8 cellular contexts compared by ENCODE assay signal in the genomic region with DNA sequence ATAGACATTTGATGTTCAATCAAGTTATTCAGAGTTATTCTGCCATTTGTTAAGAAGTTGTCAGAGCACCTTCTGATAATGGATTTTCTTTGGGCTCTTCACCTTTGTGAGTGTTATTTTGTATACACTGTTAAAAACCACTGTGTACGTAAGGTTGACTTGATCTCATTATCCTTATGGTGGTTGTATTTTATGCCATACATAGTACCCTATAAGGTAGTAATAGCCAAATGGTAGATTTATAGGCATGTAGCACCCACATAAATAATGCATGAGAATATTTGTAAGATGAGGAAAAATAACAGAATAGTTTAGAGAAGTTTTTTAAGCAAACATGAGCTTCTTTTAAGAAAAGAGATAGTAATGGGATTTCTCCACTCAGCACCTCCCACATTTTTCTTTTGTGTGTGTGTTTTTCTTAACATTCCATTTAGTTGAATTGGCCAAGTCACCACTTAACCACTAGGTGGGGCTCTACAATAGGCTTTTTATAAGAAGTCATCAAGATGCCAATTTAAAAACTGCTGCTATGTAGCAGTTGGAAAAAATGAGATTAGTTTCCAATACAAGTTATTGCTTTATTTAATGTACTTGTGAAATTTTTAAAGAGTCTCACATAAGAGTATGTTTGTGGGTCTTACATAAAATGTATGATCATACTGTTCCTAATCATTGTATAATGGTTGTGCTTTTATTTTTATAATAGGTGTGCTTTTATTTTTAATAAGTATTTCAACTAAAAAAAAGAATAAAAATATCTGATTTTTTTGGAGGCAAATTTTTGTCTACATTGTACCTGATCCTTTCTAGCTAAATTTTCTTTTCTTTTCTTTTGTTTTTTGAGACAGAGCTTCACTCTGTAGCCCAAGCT. TPM values are rescaled to one million over a fixed set of nuclear protein-coding genes. Genes with fewer than 3 reads are reported as not detected.
DNase-seq lines count a peak whose midpoint lies in the region; ATAC-seq and TF ChIP-seq lines count a peak whose summit lies in the region.

No MANE protein-coding gene starts in this region.

- no peak overlapping the region for H2BK5ac ChIP-seq in H9 (ENCODE audit: insufficient read length, low read length)

- H3K36me3 Mint-ChIP-seq in H9 (ENCODE audit: insufficient read depth in 1 of 3, low read depth in 3 of 3), result peaks cover 41 to 77% (median 71%) of the 10 kb centered on the region in 3 experiments; a peak in 6 of 7 replicates

- H3K18ac ChIP-seq in H9 (ENCODE audit: insufficient read length, low read depth, low read length), result no peak overlapping the region

- no peaks in the 10 kb centered on the region for H3K79me2 ChIP-seq in H9 (ENCODE audit: insufficient read depth, low read length)

- H3K14ac ChIP-seq in H9 (ENCODE audit: insufficient read depth, low read length), result no peak overlapping the region

- TF ChIP-seq CTCF in H9 (conservative IDR thresholded peaks at IDR 0.05) (peak; percentile 94), adrenal gland (IDR thresholded peaks at IDR 0.05) (peak; percentile 62 to 90 (median 70))

- H3K79me1 ChIP-seq in H9 (ENCODE audit: insufficient read depth, low read depth, low read length, poor library complexity, severe bottlenecking), result no peaks in the 10 kb centered on the region

- peak; percentile 47 to 70 for ATAC-seq in left cardiac atrium
- ATAC-seq in HG02763 (IDR thresholded peaks at IDR 0.05; ENCODE audit: unreplicated experiment), result no peak

- no peak overlapping the region for H3K27ac ChIP-seq in H9 (ENCODE audit: insufficient read length, low read depth, low read length)
- peak overlapping the region in 1 of 5 donors; percentile 2 for H3K27ac ChIP-seq in adrenal gland

- no peak overlapping the region for H4K8ac ChIP-seq in H9 (replicated peaks; ENCODE audit: insufficient read length, low read depth, low read length)

- intact Hi-C loops in adrenal gland (cut with DNase I) (no loop called here), left cardiac atrium (cut with DNase I) (no loop called here)

- no peak overlapping the region for H3K4ac ChIP-seq in H9 (ENCODE audit: low read depth, low read length)

- no peak overlapping the region for H3K23ac ChIP-seq in H9 (ENCODE audit: insufficient read length, low read depth, low read length)

- H3K27me3 Mint-ChIP-seq in H9 (ENCODE audit: low read depth), result no peaks in the 10 kb centered on the region

- no peaks in the 10 kb centered on the region for H3K27me3 ChIP-seq in H9 (ENCODE audit: insufficient read depth, low read length)
- no peaks in the 10 kb centered on the region for H3K27me3 ChIP-seq in adrenal gland

- H2BK15ac ChIP-seq in H9 (ENCODE audit: low read depth, low read length), result no peak overlapping the region

- H4K20me1 ChIP-seq in H9 (ENCODE audit: control insufficient read depth, insufficient read depth, insufficient read length), result no peaks in the 10 kb centered on the region

- H3K4me2 ChIP-seq in H9 (ENCODE audit: insufficient read depth, insufficient read length, low read length), result no peak overlapping the region

- no peaks in the 10 kb centered on the region for H3K9me3 ChIP-seq in H9 (ENCODE audit: control insufficient read depth, low read depth, low read length)
- no peaks in the 10 kb centered on the region for H3K9me3 ChIP-seq in adrenal gland (replicated peaks in 1 of 3)

- no peaks in the 10 kb centered on the region for H3K4me1 Mint-ChIP-seq in H9

- H3K4me3 Mint-ChIP-seq in H9, result no peak overlapping the region

- no peaks in the 10 kb centered on the region for H3K4me1 ChIP-seq in H9 (ENCODE audit: insufficient read depth, low read length)
- no peaks in the 10 kb centered on the region for H3K4me1 ChIP-seq in adrenal gland (replicated peaks in 1 of 2)

- no peak overlapping the region for H4K91ac ChIP-seq in H9 (ENCODE audit: insufficient read length, low read depth, low read length)

- H3K9me3 Mint-ChIP-seq in H9, result no peaks in the 10 kb centered on the region

- no peak overlapping the region for H3K9ac ChIP-seq in H9 (ENCODE audit: extremely low read depth, insufficient read length, low read length)

- peaks cover 0 to 65% of the 10 kb centered on the region in 2 donors for H3K36me3 ChIP-seq in adrenal gland (replicated peaks in 1 of 2)

- in situ Hi-C loops in Caki2 (cut with HindIII; ENCODE audit: low pct_unique_long_range_greater_than_20kb, low sequenced_read_pairs), result no loop called here

- DNase-seq in Caki2 (ENCODE audit: low read depth), result peak; percentile 76
- no peak for DNase-seq in H9
- peak; percentile 54 for DNase-seq in NCI-H226
- DNase-seq in adrenal gland, result peak; percentile 32 to 69 (median 36)
- DNase-seq in left cardiac atrium, result no peak
- peak; percentile 54 for DNase-seq in retina
- DNase-seq in NCI-H524 treated with DMSO at 0.1 percent for 48 hours (lab: John Stamatoyannopoulos, UW), result no peak

- H3K23me2 ChIP-seq in H9 (ENCODE audit: insufficient read length, low read depth, low read length, poor library complexity, severe bottlenecking), result no peaks in the 10 kb centered on the region

- TF ChIP-seq POLR2A in adrenal gland (IDR thresholded peaks at IDR 0.05), result no peak

- no peak overlapping the region for H2AFZ ChIP-seq in H9 (ENCODE audit: low read length)

- no peak overlapping the region for H2BK20ac ChIP-seq in H9 (ENCODE audit: low read depth, low read length, poor library complexity, severe bottlenecking)

- no peak overlapping the region for H2BK12ac ChIP-seq in H9 (ENCODE audit: insufficient read length, low read depth, low read length)

- no peak overlapping the region for H3K4me3 ChIP-seq in adrenal gland

- H4K5ac ChIP-seq in H9 (ENCODE audit: insufficient read length, low read depth, low read length), result no peak overlapping the region

- no peak overlapping the region for H2BK120ac ChIP-seq in H9 (ENCODE audit: low read depth, low read length, poor library complexity, severe bottlenecking)

- no peak overlapping the region for H3T11ph ChIP-seq in H9 (ENCODE audit: low read length)

- no peak overlapping the region for H2AK5ac ChIP-seq in H9 (ENCODE audit: insufficient read length, low read length)

- H3K56ac ChIP-seq in H9 (ENCODE audit: insufficient read length, low read depth, low read length), result no peak overlapping the region

- no CpG with 5 or more reads among the region's 1 CpG for WGBS in H9 (ENCODE audit: extremely low coverage, insufficient read length, low lambda C conversion rate)
- WGBS in adrenal gland, 4 donors, result 49 to 61% (median 58%) methylated on average over 1 of the region's 1 CpG

- H3K27ac Mint-ChIP-seq in H9, result no peak overlapping the region

RNA-seq across cellular contexts. Expression of a gene that starts 41.1 kb away (rescaled TPM):
- total RNA-seq in Caki2 (2014; rRNA removed; shearing (Covaris generic); ENCODE audit: low replicate concordance), result 15.7 and 29.9 TPM in 2 replicates
- total RNA-seq in H9 (2021) (38.4 and 39.6 TPM in 2 replicates), adrenal gland (10 to 100 TPM; 20.8 to 48.6 (median 36.0) TPM), left cardiac atrium (10 to 100 TPM; 22.3 to 24.9 TPM)
- 10 to 100 TPM; 23.3 to 52.4 (median 25.9) TPM for polyA plus RNA-seq in adrenal gland

Comparison
In these comparisons a context has a peak if more than half of its experiments do, and no peak if none do; other contexts are left out.
1. DNase-seq: peak in Caki2 (single experiment), NCI-H226 (single experiment), adrenal gland (7 of 7) and retina (single experiment); none in H9 (single experiment), left cardiac atrium (single experiment) and NCI-H524 treated with DMSO at 0.1 percent for 48 hours (single experiment).